In genomic region chr12:131017477-131017991, GRCh38 we compare ENCODE assay signal across 15 cellular contexts.
"Had no signal": no experiment of that assay in that cellular context is flagged by ENCODE, and none has a peak within 500 bp of the region (broad histone marks: within the 10 kb centered on the region; RNA-seq: fewer than 3 reads in every experiment).

No MANE protein-coding gene starts in this region.

- H3K4me3 ChIP-seq: adrenal gland, spleen, suprapubic skin, transverse colon had no signal

- H3K9me3 Mint-ChIP-seq: activated CD4-positive, alpha-beta T cell treated with anti-CD3 and anti-CD28 coated beads, Interleukin-2, amount 10 ng/mL, durations not matched to agents 24 days and 14 days; activated naive CD4-positive, alpha-beta T cell treated with anti-CD3 and anti-CD28 coated beads, Interleukin-2, amount 50 U/mL, for 72 hours; activated T-cell treated with anti-CD3 and anti-CD28 coated beads, Interleukin-2, amount 50 U/mL, for 4 hours; nephron progenitor cell; stimulated activated naive CD8-positive, alpha-beta T cell treated with anti-CD3 and anti-CD28 coated beads, Interleukin-15, Interleukin-2, amounts not matched to agents 100 ng/mL and 50 ng/mL, for 24 hours; T-helper 2 cell treated with Interferon-gamma antibody and Interleukin-4, amounts not matched to agents 5 μg/mL and 100 μg/mL, for 36 hours had no signal

- H3K27me3 Mint-ChIP-seq: activated CD4-positive, alpha-beta T cell treated with anti-CD3 and anti-CD28 coated beads, Interleukin-2, amount 10 ng/mL, durations not matched to agents 24 days and 14 days; stimulated activated naive CD8-positive, alpha-beta T cell treated with anti-CD3 and anti-CD28 coated beads, Interleukin-15, Interleukin-2, amounts not matched to agents 100 ng/mL and 50 ng/mL, for 24 hours had no signal

- H3K4me3 Mint-ChIP-seq: activated CD4-positive, alpha-beta T cell treated with anti-CD3 and anti-CD28 coated beads, Interleukin-2, amount 10 ng/mL, durations not matched to agents 24 days and 14 days; activated T-cell treated with anti-CD3 and anti-CD28 coated beads, Interleukin-2, amount 50 U/mL, for 4 hours; nephron progenitor cell; stimulated activated naive CD8-positive, alpha-beta T cell treated with anti-CD3 and anti-CD28 coated beads, Interleukin-15, Interleukin-2, amounts not matched to agents 100 ng/mL and 50 ng/mL, for 24 hours; T-helper 2 cell treated with Interferon-gamma antibody and Interleukin-4, amounts not matched to agents 5 μg/mL and 100 μg/mL, for 36 hours had no signal

- H3K27me3 ChIP-seq: adrenal gland, spleen, transverse colon had no signal

- ATAC-seq: activated naive CD4-positive, alpha-beta T cell treated with anti-CD3 and anti-CD28 coated beads, Interleukin-2, amount 50 U/mL, for 72 hours had no signal

- H3K36me3 ChIP-seq: adrenal gland, spleen, suprapubic skin, transverse colon had no signal

- H3K27ac ChIP-seq: adrenal gland, spleen, suprapubic skin, transverse colon had no signal

- H3K27ac Mint-ChIP-seq: activated CD4-positive, alpha-beta T cell treated with anti-CD3 and anti-CD28 coated beads, Interleukin-2, amount 10 ng/mL, durations not matched to agents 24 days and 14 days; activated naive CD4-positive, alpha-beta T cell treated with anti-CD3 and anti-CD28 coated beads, Interleukin-2, amount 50 U/mL, for 72 hours; nephron progenitor cell; stimulated activated naive CD8-positive, alpha-beta T cell treated with anti-CD3 and anti-CD28 coated beads, Interleukin-15, Interleukin-2, amounts not matched to agents 100 ng/mL and 50 ng/mL, for 24 hours; T-helper 2 cell treated with Interferon-gamma antibody and Interleukin-4, amounts not matched to agents 5 μg/mL and 100 μg/mL, for 36 hours had no signal

- DNase-seq: activated CD4-positive, alpha-beta T cell treated with anti-CD3 and anti-CD28 coated beads, Interleukin-2, amount 10 ng/mL, durations not matched to agents 24 days and 14 days; activated CD8-positive, alpha-beta memory T cell treated with anti-CD3 and anti-CD28 coated beads, Interleukin-2, amount 50 U/mL, for 4 hours; activated effector memory CD4-positive, alpha-beta T cell treated with Interleukin-2 at 50 U/mL for 16 hours; activated T-cell treated with anti-CD3 and anti-CD28 coated beads, Interleukin-2, amount 50 U/mL, for 4 hours; adrenal gland; dermis blood vessel endothelial cell; effector memory CD4-positive, alpha-beta T cell; nephron progenitor cell; retina; spleen; transverse colon had no signal

- H3K4me1 ChIP-seq: adrenal gland, spleen, suprapubic skin, transverse colon had no signal

- H3K36me3 Mint-ChIP-seq: activated naive CD4-positive, alpha-beta T cell treated with anti-CD3 and anti-CD28 coated beads, Interleukin-2, amount 50 U/mL, for 72 hours had no signal

- H3K4me1 Mint-ChIP-seq: activated CD4-positive, alpha-beta T cell treated with anti-CD3 and anti-CD28 coated beads, Interleukin-2, amount 10 ng/mL, durations not matched to agents 24 days and 14 days had no signal

- H3K9me3 ChIP-seq: adrenal gland, spleen, suprapubic skin, transverse colon had no signal
